In genomic region chr6:42166444-42167141, GRCh38 we compare ENCODE assay signal across 8 cellular contexts. TPM values are rescaled to one million over a fixed set of nuclear protein-coding genes. Genes with fewer than 3 reads are reported as not detected.
A peak's percentile ranks its signal among the peaks of the same experiment; 100 is the strongest.
DNase-seq lines count a peak whose midpoint lies in the region; ATAC-seq, FAIRE-seq and TF ChIP-seq lines count a peak whose summit lies in the region.

No MANE protein-coding gene starts in this region.

- no peak for FAIRE-seq in H54 (lab: Jason Lieb, UNC)

- no peak overlapping the region for H3K27ac ChIP-seq in left lung

- TF ChIP-seq POLR2A in H54 (IDR thresholded peaks at IDR 0.05; ENCODE audit: low read depth, low read length) = no peak

- DNase-seq in AG10803 (ENCODE audit: low read depth) (peak; percentile 43), H54 (ENCODE audit: insufficient read length, low spot score) (peak; percentile 88), NCI-H446 treated with DMSO at 0.1 percent for 48 hours (lab: John Stamatoyannopoulos, UW) (peak; percentile 20), choroid plexus epithelial cell (ENCODE audit: low read depth) (peak; percentile 73), left lung (peak in 1 of 2 donors; percentile 46)
- peak; percentile 68 to 82 for DNase-seq in activated CD4-positive, alpha-beta T cell treated with anti-CD3 and anti-CD28 coated beads for 24 hours (ENCODE audit: low read depth in 2 of 2)
- DNase-seq in stimulated activated CD4-positive, alpha-beta T cell treated with anti-CD3 and anti-CD28 coated beads, TNF-alpha, amount 100 ng/mL, for 1 hour (ENCODE audit: low read depth in 3 of 3, low spot score in 1 of 3) = peak; percentile 38 to 66 (median 62)

- ATAC-seq in left lung (peak; percentile 97), HG02884 (IDR thresholded peaks at IDR 0.05; ENCODE audit: unreplicated experiment) (no peak)

- H3K9me3 ChIP-seq in left lung = no peaks in the 10 kb centered on the region

- peak; percentile 94 for TF ChIP-seq CTCF in AG10803 (conservative IDR thresholded peaks at IDR 0.05; ENCODE audit: low read length)
- TF ChIP-seq CTCF in choroid plexus epithelial cell (conservative IDR thresholded peaks at IDR 0.05; ENCODE audit: low read depth, low read length) = peak; percentile 93
- TF ChIP-seq CTCF in left lung (IDR thresholded peaks at IDR 0.05) = peak; percentile 92 to 96

- no peaks in the 10 kb centered on the region for H3K27me3 ChIP-seq in left lung

- H3K36me3 ChIP-seq in left lung = no peaks in the 10 kb centered on the region

- intact Hi-C loops in left lung (cut with DNase I) = loop anchor here in 1 of 2 donors (2.0 kb wide), 1 partner anchor 92 kb away; no protein-coding TSS in a partner anchor

- no peaks in the 10 kb centered on the region for H3K4me1 ChIP-seq in left lung

- no peak overlapping the region for H3K4me3 ChIP-seq in AG10803 (ENCODE audit: low read length)
- H3K4me3 ChIP-seq in choroid plexus epithelial cell (ENCODE audit: low read depth, low read length) = no peak overlapping the region
- H3K4me3 ChIP-seq in left lung = no peak overlapping the region

RNA-seq across cellular contexts. Expression of gene GUCA1A, which starts 6.6 kb away (rescaled TPM):
- under 1 TPM in 1 of 2 donors, not detected in 1; 0.17 TPM for total RNA-seq in left lung

RNA-seq across cellular contexts. Expression of gene C6orf132, which starts 24.2 kb away (rescaled TPM):
- 10 to 100 TPM; 19.6 to 20.3 TPM for total RNA-seq in left lung

RNA-seq across cellular contexts. Expression of gene GUCA1B, which starts 28.2 kb away (rescaled TPM):
- 1 to 10 TPM in 1 of 2 donors, under 1 TPM in 1; 0.38 to 1.7 TPM for total RNA-seq in left lung

RNA-seq across cellular contexts. Expression of gene MRPS10, which starts 51.1 kb away (rescaled TPM):
- total RNA-seq in left lung = 10 to 100 TPM; 25.4 to 30.8 TPM
